In the genomic region with DNA sequence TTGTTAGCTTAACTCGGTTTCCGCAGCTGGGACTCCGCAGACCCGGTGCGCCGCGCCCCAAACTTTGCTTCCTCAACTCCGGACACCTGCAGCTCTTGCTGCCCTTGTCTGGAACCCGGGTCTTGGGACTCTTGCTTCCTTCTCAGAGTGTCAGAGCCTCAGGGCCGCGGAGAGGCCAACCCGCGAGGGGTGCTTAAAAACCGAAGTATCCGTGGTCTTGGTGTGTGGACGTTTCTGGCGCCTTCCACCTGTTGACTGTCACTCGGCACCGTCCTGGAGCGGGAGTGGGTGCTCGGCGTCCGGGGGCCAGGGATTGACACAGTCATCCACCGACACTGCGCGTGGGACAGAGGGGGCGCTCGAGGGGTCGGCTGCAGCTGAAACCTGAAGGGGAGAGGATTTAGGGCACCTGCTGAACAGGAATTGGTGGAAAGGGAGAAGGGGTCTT, we compare ENCODE assay signal across 8 cellular contexts. TPM values are rescaled to one million over a fixed set of nuclear protein-coding genes. Genes with fewer than 3 reads are reported as not detected.
A peak's percentile ranks its signal among the peaks of the same experiment; 100 is the strongest.
DNase-seq lines count a peak whose midpoint lies in the region; ATAC-seq and TF ChIP-seq lines count a peak whose summit lies in the region.

No MANE protein-coding gene starts in this region.

- peak; percentile 32 for DNase-seq in BE2C
- DNase-seq in T-helper 9 cell, result peak; percentile 59
- no peak for DNase-seq in mammary epithelial cell
- peak; percentile 79 to 88 for DNase-seq in left colon
- peak; percentile 39 for DNase-seq in stimulated activated CD4-positive, alpha-beta T cell treated with anti-CD3 and anti-CD28 coated beads, Interleukin-2, amount 100 ng/mL, for 4 hours (ENCODE audit: low read depth)
- DNase-seq in COR-L47 (lab: John Stamatoyannopoulos, UW), result no peak

- H3K27ac ChIP-seq in mammary epithelial cell (ENCODE audit: insufficient read depth, low read depth, low read length), result peak overlapping the region; percentile 78

- H4K20me1 ChIP-seq in mammary epithelial cell (ENCODE audit: insufficient read depth, low read length), result no peaks in the 10 kb centered on the region

- H3K27me3 ChIP-seq in BE2C, result peaks cover 31% of the 10 kb centered on the region
- H3K27me3 ChIP-seq in mammary epithelial cell (ENCODE audit: insufficient read depth, low read length), result no peaks in the 10 kb centered on the region

- ATAC-seq in GM19351 (IDR thresholded peaks at IDR 0.05; ENCODE audit: unreplicated experiment) (peak; percentile 52), HG03442 (IDR thresholded peaks at IDR 0.05; ENCODE audit: unreplicated experiment) (peak; percentile 46), left colon (peak; percentile 51)

- H3K4me2 ChIP-seq in mammary epithelial cell (ENCODE audit: insufficient read depth, low read depth, low read length), result peak overlapping the region; percentile 93

- intact Hi-C loops in mammary epithelial cell (cut with micrococcal nuclease), result no loop called here
- intact Hi-C loops in left colon (cut with DNase I, micrococcal nuclease), result no loop called here

- H3K36me3 ChIP-seq in BE2C, result no peaks in the 10 kb centered on the region
- H3K36me3 ChIP-seq in mammary epithelial cell (ENCODE audit: insufficient read depth, low read length), result no peaks in the 10 kb centered on the region

- dilution Hi-C loops in mammary epithelial cell (cut with HindIII; ENCODE audit: low sequenced_read_pairs), result no loop called here

- no peaks in the 10 kb centered on the region for H3K4me1 ChIP-seq in BE2C
- peaks cover 58% of the 10 kb centered on the region for H3K4me1 ChIP-seq in mammary epithelial cell (ENCODE audit: insufficient read depth, low read length)

- H3K4me3 ChIP-seq in BE2C (ENCODE audit: low read depth, low read length) (peak overlapping the region; percentile 59), mammary epithelial cell (replicated peaks in 1 of 3; ENCODE audit: insufficient read depth in 1 of 3, low read depth in 2 of 3, low read length in 3 of 3) (peak overlapping the region; percentile 65 to 79 (median 71))

- peak overlapping the region; percentile 84 for H3K9ac ChIP-seq in mammary epithelial cell (ENCODE audit: insufficient read depth, low read length)

- in situ Hi-C loops in mammary epithelial cell (cut with MboI; ENCODE audit: low sequenced_read_pairs in 2 of 2), result no loop called here

- TF ChIP-seq CTCF in BE2C (IDR thresholded peaks at IDR 0.05; ENCODE audit: low read depth, low read length) (peak; percentile 40), mammary epithelial cell (conservative IDR thresholded peaks at IDR 0.05 in 1 of 2, IDR thresholded peaks at IDR 0.05 in 1 of 2; ENCODE audit: extremely low read depth in 1 of 2, insufficient read depth in 1 of 2, low read depth in 1 of 2, low read length in 2 of 2) (peak; percentile 37 to 56)

- BruUV-seq in mammary epithelial cell (replicated peaks; lab: Mats Ljungman, UMichigan), result TSS peak; percentile 30

- WGBS in mammary epithelial cell (ENCODE audit: low coverage, missing lambda C conversion rate), result 0% methylated on average over 10 of the region's 29 CpGs

- CTCF ChIA-PET in mammary epithelial cell (lab: Charles Lee; ENCODE audit: low non-redundant PET), result interaction anchor here (0.6 kb wide), 1 partner anchor 195 kb away, joined by 3 read pairs; no protein-coding TSS in a partner anchor

- peak overlapping the region; percentile 96 for H2AFZ ChIP-seq in mammary epithelial cell (ENCODE audit: low read depth, low read length)

- H3K9me3 ChIP-seq in BE2C (no peaks in the 10 kb centered on the region), mammary epithelial cell (replicated peaks; ENCODE audit: insufficient read depth, low read length) (no peaks in the 10 kb centered on the region)

- H3K79me2 ChIP-seq in mammary epithelial cell (ENCODE audit: insufficient read depth, low read length), result peaks cover 49% of the 10 kb centered on the region

RNA-seq across cellular contexts. Expression of gene SQOR, which starts 0.4 kb away (rescaled TPM):
- 7.8 TPM for polyA plus RNA-seq in BE2C (2012; ENCODE audit: insufficient read depth, insufficient read length, low read depth)
- total RNA-seq in mammary epithelial cell (100 to 1,000 TPM in 1 of 2 donors, 10 to 100 TPM in 1; 65.7 to 125 TPM), left colon (100 to 1,000 TPM; 303 to 408 TPM)
- polyA plus RNA-seq in mammary epithelial cell, result 138 TPM
- 297 TPM for polyA minus RNA-seq in mammary epithelial cell

RNA-seq across cellular contexts. Expression of gene BLOC1S6, which starts 48.0 kb away (rescaled TPM):
- polyA plus RNA-seq in BE2C (2012; ENCODE audit: insufficient read depth, insufficient read length, low read depth), result 27.4 TPM
- total RNA-seq in mammary epithelial cell, result 10 to 100 TPM; 38.0 to 49.2 TPM
- polyA plus RNA-seq in mammary epithelial cell, result 10.8 TPM
- 49.5 TPM for polyA minus RNA-seq in mammary epithelial cell
- total RNA-seq in left colon, result 10 to 100 TPM; 24.0 to 25.9 TPM

Comparison
In these comparisons a context has a peak if more than half of its experiments do, and no peak if none do; other contexts are left out.
1. DNase-seq: peak in BE2C (single experiment), T-helper 9 cell (single experiment), left colon (2 of 2) and stimulated activated CD4-positive, alpha-beta T cell treated with anti-CD3 and anti-CD28 coated beads, Interleukin-2, amount 100 ng/mL, for 4 hours (single experiment); none in mammary epithelial cell (single experiment) and COR-L47 (single experiment).
2. Peak in every context shown above with its lines, with median percentiles within 50 percentile points of each other: ATAC-seq.